Comparison of ENCODE assay signal across 17 cellular contexts in the genomic region with DNA sequence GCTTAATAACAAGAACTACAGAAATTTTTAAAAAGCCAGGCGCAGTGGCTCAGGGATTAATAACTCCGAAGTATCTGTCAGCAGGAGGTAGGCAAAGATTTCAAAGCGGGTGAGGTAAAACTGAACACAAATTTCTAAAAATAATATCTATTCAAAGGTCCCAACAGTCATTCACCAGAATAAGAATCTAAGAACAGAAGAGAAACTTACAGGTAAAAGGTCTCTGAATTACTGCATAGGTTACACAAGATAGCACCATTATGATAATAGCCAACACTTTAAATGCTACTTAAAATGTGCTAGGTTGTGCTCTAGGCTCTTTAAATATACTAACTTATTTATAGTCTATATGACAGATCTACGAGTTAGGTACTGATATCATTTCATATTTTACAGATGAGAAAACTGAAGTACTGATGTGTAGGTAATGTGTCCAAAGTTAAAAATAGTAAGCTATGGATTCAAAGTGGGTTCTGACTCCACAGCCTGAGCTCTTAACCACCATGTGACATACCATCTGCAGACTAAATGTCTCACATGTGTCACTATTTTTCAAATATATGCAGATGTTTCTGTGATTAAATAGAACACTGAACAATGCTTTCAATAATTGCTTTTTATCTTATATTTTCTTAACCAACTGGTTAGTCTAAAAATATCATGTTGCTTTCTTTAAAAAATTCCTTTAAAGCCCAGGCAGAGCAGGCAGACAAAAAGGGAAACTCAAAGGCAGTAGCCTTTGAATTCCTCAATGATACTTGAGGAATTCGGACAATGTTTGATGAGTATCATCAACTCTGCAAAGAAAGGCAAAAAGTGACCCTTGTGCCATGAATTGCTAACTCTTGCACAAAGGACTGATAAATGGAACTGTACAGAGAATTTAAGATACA.
DNase-seq lines count a peak whose midpoint lies in the region; ATAC-seq and TF ChIP-seq lines count a peak whose summit lies in the region.
"Had no signal": no experiment of that assay in that cellular context is flagged by ENCODE, and none has a peak within 500 bp of the region (broad histone marks: within the 10 kb centered on the region; RNA-seq: fewer than 3 reads in every experiment).

No MANE protein-coding gene starts in this region.

- H3K23ac ChIP-seq in trophoblast cell (ENCODE audit: low read length) (no peak overlapping the region), H9 (ENCODE audit: insufficient read length, low read depth, low read length) (no peak overlapping the region)

- no peak overlapping the region for H2AK5ac ChIP-seq in trophoblast cell (ENCODE audit: low read length)
- no peak overlapping the region for H2AK5ac ChIP-seq in H9 (ENCODE audit: insufficient read length, low read length)

- H3K56ac ChIP-seq in H9 (ENCODE audit: insufficient read length, low read depth, low read length): no peak overlapping the region

- H3K18ac ChIP-seq in trophoblast cell (ENCODE audit: low read length): no peak overlapping the region
- H3K18ac ChIP-seq in H9 (ENCODE audit: insufficient read length, low read depth, low read length): no peak overlapping the region

- no peaks in the 10 kb centered on the region for H3K23me2 ChIP-seq in H9 (ENCODE audit: insufficient read length, low read depth, low read length, poor library complexity, severe bottlenecking)

- 0 out of 2 replicates have a peak overlapping the region, but pooled peaks have one; percentile 28 for H3K4me3 Mint-ChIP-seq in HFFc6
- no peak overlapping the region for H3K4me3 Mint-ChIP-seq in H9
- H3K4me3 Mint-ChIP-seq: CD8-positive, alpha-beta T cell; nephron progenitor cell had no signal

- peaks cover 13 to 18% of the 10 kb centered on the region in 2 experiments for H3K36me3 ChIP-seq in trophoblast cell (ENCODE audit: control insufficient read depth in 1 of 2, insufficient read depth in 2 of 2, low read length in 2 of 2)

- no peak overlapping the region for H4K12ac ChIP-seq in trophoblast cell (ENCODE audit: low read depth, low read length)

- H2BK120ac ChIP-seq in trophoblast cell (ENCODE audit: insufficient read depth, low read length, poor library complexity): no peak overlapping the region
- no peak overlapping the region for H2BK120ac ChIP-seq in H9 (ENCODE audit: low read depth, low read length, poor library complexity, severe bottlenecking)

- H2BK5ac ChIP-seq in trophoblast cell (ENCODE audit: low read depth, low read length, poor library complexity): no peak overlapping the region
- H2BK5ac ChIP-seq in H9 (ENCODE audit: insufficient read length, low read length): no peak overlapping the region

- TF ChIP-seq CTCF in GM10248 (IDR thresholded peaks at IDR 0.05; ENCODE audit: control extremely low read depth, extremely low read depth, low read depth, missing control alignments) (no peak), HFFc6 (IDR thresholded peaks at IDR 0.05) (no peak), cardiac fibroblast (IDR thresholded peaks at IDR 0.05; ENCODE audit: low read depth, low read length) (no peak), H9 (conservative IDR thresholded peaks at IDR 0.05) (no peak)

- no peaks in the 10 kb centered on the region for H4K20me1 ChIP-seq in H9 (ENCODE audit: control insufficient read depth, insufficient read depth, insufficient read length)

- H3K4me2 ChIP-seq in trophoblast cell (ENCODE audit: low read length) (no peak overlapping the region), H9 (ENCODE audit: insufficient read depth, insufficient read length, low read length) (no peak overlapping the region)

- no peaks in the 10 kb centered on the region for H3K27me3 ChIP-seq in trophoblast cell (ENCODE audit: insufficient read depth, low read length)
- H3K27me3 ChIP-seq in H9 (ENCODE audit: insufficient read depth, low read length): no peaks in the 10 kb centered on the region
- H3K27me3 ChIP-seq: suprapubic skin had no signal

- DNase-seq in GM10248 (ENCODE audit: extremely low spot score) (peak; percentile 25), HFFc6 (peak; percentile 21), cardiac fibroblast (ENCODE audit: low read depth in 2 of 2) (peak; percentile 20 to 34), trophoblast cell (peak; percentile 32 to 90), DMS153 (lab: John Stamatoyannopoulos, UW) (no peak), COR-L47 (lab: John Stamatoyannopoulos, UW) (no peak), H9 (no peak)
- DNase-seq: activated naive CD4-positive, alpha-beta T cell treated with Interleukin-2 at 50 U/mL for 16 hours; CD8-positive, alpha-beta T cell; hippocampal formation; NCI-H187; NCI-H774; nephron progenitor cell; SHP77 had no signal

- H3K4ac ChIP-seq in trophoblast cell (ENCODE audit: low read depth, low read length) (no peak overlapping the region), H9 (ENCODE audit: low read depth, low read length) (no peak overlapping the region)

- H3K9me3 Mint-ChIP-seq in HFFc6 (no peaks in the 10 kb centered on the region), H9 (no peaks in the 10 kb centered on the region)
- H3K9me3 Mint-ChIP-seq: CD8-positive, alpha-beta T cell had no signal

- no peak overlapping the region for H2BK15ac ChIP-seq in H9 (ENCODE audit: low read depth, low read length)

- no peak overlapping the region for H3K9ac ChIP-seq in trophoblast cell (ENCODE audit: low read length)
- no peak overlapping the region for H3K9ac ChIP-seq in H9 (ENCODE audit: extremely low read depth, insufficient read length, low read length)

- POLR2A ChIA-PET in GM10248 (lab: Yijun Ruan, JAX): no interaction called here

- H3T11ph ChIP-seq in H9 (ENCODE audit: low read length): no peak overlapping the region

- H3K4me1 ChIP-seq in trophoblast cell (ENCODE audit: control insufficient read depth in 1 of 2, insufficient read depth in 2 of 2, low read length in 2 of 2): no peaks in the 10 kb centered on the region
- no peaks in the 10 kb centered on the region for H3K4me1 ChIP-seq in H9 (ENCODE audit: insufficient read depth, low read length)
- H3K4me1 ChIP-seq: suprapubic skin had no signal

- peak overlapping the region; percentile 79 for H3K27ac ChIP-seq in trophoblast cell (ENCODE audit: low read depth, low read length)
- no peak overlapping the region for H3K27ac ChIP-seq in H9 (ENCODE audit: insufficient read length, low read depth, low read length)
- H3K27ac ChIP-seq: HL-60, suprapubic skin had no signal

- CTCF ChIA-PET in GM10248 (lab: Yijun Ruan, JAX): interaction anchor here (1.0 to 1.3 kb wide), 2 partner anchors 9 to 12 kb away, joined by 3 read pairs; no protein-coding TSS in a partner anchor

- H2BK12ac ChIP-seq in trophoblast cell (ENCODE audit: low read length) (no peak overlapping the region), H9 (ENCODE audit: insufficient read length, low read depth, low read length) (no peak overlapping the region)

- WGBS in trophoblast cell (ENCODE audit: extremely low coverage, insufficient coverage, insufficient read length): no CpG with 5 or more reads among the region's 5 CpGs
- no CpG with 5 or more reads among the region's 5 CpGs for WGBS in H9 (ENCODE audit: extremely low coverage, insufficient read length, low lambda C conversion rate)

- H3K4me1 Mint-ChIP-seq in HFFc6 (ENCODE audit: low read depth) (peaks cover 18% of the 10 kb centered on the region), H9 (no peaks in the 10 kb centered on the region)

- no peaks in the 10 kb centered on the region for H3K9me3 ChIP-seq in trophoblast cell (ENCODE audit: insufficient read depth, low read depth, low read length)
- H3K9me3 ChIP-seq in H9 (ENCODE audit: control insufficient read depth, low read depth, low read length): no peaks in the 10 kb centered on the region
- H3K9me3 ChIP-seq: suprapubic skin had no signal

- H3K14ac ChIP-seq in trophoblast cell (ENCODE audit: low read length) (no peak overlapping the region), H9 (ENCODE audit: insufficient read depth, low read length) (no peak overlapping the region)

- H4K8ac ChIP-seq in trophoblast cell (ENCODE audit: low read depth, low read length): no peak overlapping the region
- no peak overlapping the region for H4K8ac ChIP-seq in H9 (replicated peaks; ENCODE audit: insufficient read length, low read depth, low read length)

- H3K27ac Mint-ChIP-seq in HFFc6 (peak overlapping the region; percentile 40), H9 (no peak overlapping the region; a peak in 1 of 7 replicates)
- H3K27ac Mint-ChIP-seq: nephron progenitor cell had no signal

- H3K27me3 Mint-ChIP-seq in HFFc6 (ENCODE audit: insufficient read depth) (peaks cover 2% of the 10 kb centered on the region), H9 (ENCODE audit: low read depth) (no peaks in the 10 kb centered on the region)

- H4K91ac ChIP-seq in trophoblast cell (ENCODE audit: low read depth, low read length) (no peak overlapping the region), H9 (ENCODE audit: insufficient read length, low read depth, low read length) (no peak overlapping the region)

- H2AFZ ChIP-seq in trophoblast cell (ENCODE audit: insufficient read depth, low read length, poor library complexity): no peak overlapping the region
- H2AFZ ChIP-seq in H9 (ENCODE audit: low read length): no peak overlapping the region

- H3K36me3 Mint-ChIP-seq in HFFc6 (ENCODE audit: low read depth): peaks cover 30% of the 10 kb centered on the region
- H3K36me3 Mint-ChIP-seq in H9 (ENCODE audit: insufficient read depth in 1 of 3, low read depth in 3 of 3): peaks cover 8 to 47% (median 41%) of the 10 kb centered on the region in 3 experiments; a peak in 6 of 7 replicates

- peaks cover 2% of the 10 kb centered on the region for H3K79me1 ChIP-seq in trophoblast cell (ENCODE audit: low read length)
- H3K79me1 ChIP-seq in H9 (ENCODE audit: insufficient read depth, low read depth, low read length, poor library complexity, severe bottlenecking): no peaks in the 10 kb centered on the region

- H3K4me3 ChIP-seq in cardiac fibroblast (replicated peaks in 1 of 2; ENCODE audit: low read depth in 2 of 2, low read length in 2 of 2) (no peak overlapping the region), trophoblast cell (ENCODE audit: low read depth, low read length) (no peak overlapping the region)
- H3K4me3 ChIP-seq: suprapubic skin had no signal

- H3K79me2 ChIP-seq in trophoblast cell (ENCODE audit: control insufficient read depth, insufficient read depth, low read length, poor library complexity) (no peaks in the 10 kb centered on the region), H9 (ENCODE audit: insufficient read depth, low read length) (no peaks in the 10 kb centered on the region)

- ATAC-seq in GM21737 (IDR thresholded peaks at IDR 0.05; ENCODE audit: unreplicated experiment): no peak
- ATAC-seq: CD8-positive, alpha-beta T cell had no signal

- no peak overlapping the region for H4K5ac ChIP-seq in H9 (ENCODE audit: insufficient read length, low read depth, low read length)

- H2BK20ac ChIP-seq in H9 (ENCODE audit: low read depth, low read length, poor library complexity, severe bottlenecking): no peak overlapping the region

Comparison
In these comparisons a context has a peak if more than half of its experiments do, and no peak if none do; other contexts are left out.
1. DNase-seq: peak in GM10248 (single experiment), HFFc6 (single experiment), cardiac fibroblast (2 of 2) and trophoblast cell (2 of 2); none in DMS153 (single experiment), COR-L47 (single experiment) and H9 (single experiment).